Comparison of ENCODE assay signal across 1 cellular context in genomic region chr11:16946477-16947282, GRCh38.
A peak's percentile ranks its signal among the peaks of the same experiment; 100 is the strongest.
TF ChIP-seq lines count a peak whose summit lies in the region.

No MANE protein-coding gene starts in this region.

TF ChIP-seq in GM12878, 131 proteins besides CTCF, POLR2A, EP300 and RAD21 (continued from another document):
- TF ChIP-seq MEF2B (IDR thresholded peaks at IDR 0.05; ENCODE audit: partially characterized antibody, poor library complexity, severe bottlenecking) (peak; percentile 88), PAX8 (IDR thresholded peaks at IDR 0.05) (no peak), POU2F2 (IDR thresholded peaks at IDR 0.05; ENCODE audit: borderline replicate concordance, low read depth, low read length) (peak; percentile 92; the same call in 2 of the 3 replicates), RUNX3 (IDR thresholded peaks at IDR 0.05; ENCODE audit: low read length) (peak; percentile 53), IKZF1 (conservative IDR thresholded peaks at IDR 0.05) (peak; percentile 32), DPF2 (IDR thresholded peaks at IDR 0.05) (peak; percentile 60), CBFB (IDR thresholded peaks at IDR 0.05; ENCODE audit: low read depth) (0 out of 2 replicates have a peak, but pooled peaks have one; percentile 28), WRNIP1 (IDR thresholded peaks at IDR 0.05; ENCODE audit: borderline replicate concordance, low read depth, low read length) (no peak), CHD1 (IDR thresholded peaks at IDR 0.05; ENCODE audit: low read depth, low read length) (0 out of 2 replicates have a peak, but pooled peaks have one; percentile 28), NRF1 (conservative IDR thresholded peaks at IDR 0.05; ENCODE audit: low read depth, low read length) (no peak), BCL11A (IDR thresholded peaks at IDR 0.05; ENCODE audit: low read depth, low read length) (peak; percentile 49; the same call in 1 of the 2 replicates), TCF7 (IDR thresholded peaks at IDR 0.05; ENCODE audit: borderline replicate concordance) (peak; percentile 91), ZNF217 (IDR thresholded peaks at IDR 0.05) (0 out of 2 replicates have a peak, but pooled peaks have one; percentile 60), NR2F1 (conservative IDR thresholded peaks at IDR 0.05) (peak; percentile 19; the same call in 1 of the 2 replicates), IKZF2 (IDR thresholded peaks at IDR 0.05) (peak; percentile 29 to 52; a peak in 2 of 4 replicates), BCL3 (IDR thresholded peaks at IDR 0.05; ENCODE audit: borderline replicate concordance, insufficient read depth, low read depth, low read length, poor library complexity, severe bottlenecking) (no peak), CHD2 (IDR thresholded peaks at IDR 0.05; ENCODE audit: borderline replicate concordance, low read depth, low read length) (0 out of 2 replicates have a peak, but pooled peaks have one; percentile 19), SMAD1 (IDR thresholded peaks at IDR 0.05; ENCODE audit: low read depth, partially characterized antibody) (no peak), SKIL (IDR thresholded peaks at IDR 0.05; ENCODE audit: low read depth, poor library complexity, severe bottlenecking) (peak; percentile 87), PKNOX1 (IDR thresholded peaks at IDR 0.05) (peak; percentile 86), NR2C1 (IDR thresholded peaks at IDR 0.05) (peak; percentile 7; the same call in 1 of the 2 replicates), MTA2 (IDR thresholded peaks at IDR 0.05; ENCODE audit: low read depth) (peak; percentile 96), POLR2AphosphoS2 (IDR thresholded peaks at IDR 0.05; ENCODE audit: low read depth, low read length) (no peak), RELB (IDR thresholded peaks at IDR 0.05; ENCODE audit: low read depth) (peak; percentile 74; the same call in 1 of the 2 replicates), RAD51 (IDR thresholded peaks at IDR 0.05) (no peak), PBX3 (IDR thresholded peaks at IDR 0.05; ENCODE audit: insufficient replicate concordance, low read depth, low read length) (no peak), YY1 (IDR thresholded peaks at IDR 0.05; ENCODE audit: low read depth, low read length) (peak; percentile 44; the same call in 1 of the 2 replicates), IRF3 (IDR thresholded peaks at IDR 0.05) (no peak), ATF7 (IDR thresholded peaks at IDR 0.05; ENCODE audit: low read depth) (peak; percentile 73; the same call in 1 of the 2 replicates), GATAD2B (conservative IDR thresholded peaks at IDR 0.05; ENCODE audit: low read depth) (0 out of 2 replicates have a peak, but pooled peaks have one; percentile 31)
